In the genomic region with DNA sequence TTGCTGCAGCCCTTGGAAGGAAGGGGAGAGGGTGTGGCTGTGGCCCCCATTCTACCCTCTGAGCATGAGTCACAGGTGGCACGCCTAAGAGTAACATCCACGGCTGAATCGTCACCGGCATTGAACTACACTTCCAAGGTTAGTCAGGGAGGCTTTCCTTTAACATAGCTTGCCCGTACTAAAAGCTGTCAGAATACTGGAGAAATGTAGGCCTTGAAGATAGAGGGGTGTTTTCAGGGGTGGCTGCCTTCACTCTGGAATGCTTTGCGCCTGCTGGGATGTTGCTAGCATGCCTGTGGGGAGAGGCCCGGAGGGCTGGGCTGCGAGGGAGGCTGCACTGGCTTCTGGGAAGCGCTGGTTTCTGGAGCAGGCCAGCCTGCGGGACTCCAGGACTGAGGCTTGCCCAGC, we compare ENCODE assay signal across 1 cellular context.
TF ChIP-seq lines count a peak whose summit lies in the region.

No MANE protein-coding gene starts in this region.

TF ChIP-seq in SK-N-SH treated with all-trans-retinoic acid at 6 μM for 48 hours, 23 proteins besides CTCF, POLR2A, EP300 and RAD21 (continued from another document):
- TF ChIP-seq, protein P1, sequence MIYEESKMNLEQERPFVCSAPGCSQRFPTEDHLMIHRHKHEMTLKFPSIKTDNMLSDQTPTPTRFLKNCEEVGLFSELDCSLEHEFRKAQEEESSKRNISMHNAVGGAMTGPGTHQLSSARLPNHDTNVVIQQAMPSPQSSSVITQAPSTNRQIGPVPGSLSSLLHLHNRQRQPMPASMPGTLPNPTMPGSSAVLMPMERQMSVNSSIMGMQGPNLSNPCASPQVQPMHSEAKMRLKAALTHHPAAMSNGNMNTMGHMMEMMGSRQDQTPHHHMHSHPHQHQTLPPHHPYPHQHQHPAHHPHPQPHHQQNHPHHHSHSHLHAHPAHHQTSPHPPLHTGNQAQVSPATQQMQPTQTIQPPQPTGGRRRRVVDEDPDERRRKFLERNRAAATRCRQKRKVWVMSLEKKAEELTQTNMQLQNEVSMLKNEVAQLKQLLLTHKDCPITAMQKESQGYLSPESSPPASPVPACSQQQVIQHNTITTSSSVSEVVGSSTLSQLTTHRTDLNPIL (CRISPR knock-in tag; IDR thresholded peaks at IDR 0.05; ENCODE audit: low read depth), result no peak
- TF ChIP-seq PPARA (CRISPR knock-in tag; IDR thresholded peaks at IDR 0.05; ENCODE audit: borderline replicate concordance), result no peak
- no peak for TF ChIP-seq BACH2 (CRISPR knock-in tag; IDR thresholded peaks at IDR 0.05; ENCODE audit: borderline replicate concordance)
